ENCODE assay signal across 20 cellular contexts in the genomic region with DNA sequence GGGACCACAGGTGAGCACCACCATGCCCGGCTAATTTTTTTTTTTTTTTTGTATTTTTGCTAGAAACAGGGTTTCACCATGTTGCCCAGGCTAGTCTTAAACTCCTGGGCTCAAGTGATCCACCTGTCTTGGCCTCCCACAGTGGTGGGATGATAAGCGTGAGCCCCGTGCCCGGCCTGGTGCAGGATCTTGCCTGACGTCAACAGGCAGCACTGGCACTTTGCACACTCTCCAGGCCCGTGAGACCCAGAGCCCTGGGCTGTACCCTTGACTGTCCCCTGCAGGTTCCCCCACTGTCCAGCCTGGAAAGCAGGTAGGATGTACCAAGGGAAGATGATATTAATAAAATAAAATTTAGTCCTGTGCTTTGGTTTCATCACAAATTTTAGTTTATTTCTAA. TPM values are rescaled to one million over a fixed set of nuclear protein-coding genes. Genes with fewer than 3 reads are reported as not detected.
"Had no signal": no experiment of that assay in that cellular context is flagged by ENCODE, and none has a peak within 500 bp of the region (broad histone marks: within the 10 kb centered on the region; RNA-seq: fewer than 3 reads in every experiment).

No MANE protein-coding gene starts in this region.

- H3K9me3 ChIP-seq: colonic mucosa, suprapubic skin, transverse colon had no signal

- H3K4me3 ChIP-seq: colonic mucosa, hepatocyte, lung, skin epidermis, suprapubic skin, transverse colon had no signal

- H3K36me3 ChIP-seq: colonic mucosa, suprapubic skin, transverse colon had no signal

- H3K4me1 ChIP-seq: colonic mucosa, foreskin keratinocyte, transverse colon had no signal

- H3K27me3 ChIP-seq: colonic mucosa, hepatocyte had no signal

- DNase-seq: activated B cell treated with CpG ODN at 0.5 μM for 24 hours; activated CD4-positive, alpha-beta memory T cell treated with anti-CD3 and anti-CD28 coated beads, Interleukin-2, amount 10 ng/mL, durations not matched to agents 7 days and 5 days; activated CD4-positive, alpha-beta T cell treated with anti-CD3 and anti-CD28 coated beads for 48 hours; activated naive CD4-positive, alpha-beta T cell treated with anti-CD3 and anti-CD28 coated beads for 36 hours; activated T-cell treated with anti-CD3 and anti-CD28 coated beads, Interleukin-2, amount 50 U/mL, for 24 hours; caudate nucleus; colonic mucosa; foreskin keratinocyte; left colon; nucleus accumbens; transverse colon had no signal

- H3K27ac ChIP-seq: colonic mucosa, foreskin keratinocyte, hepatocyte, skin epidermis, suprapubic skin, transverse colon had no signal

- ATAC-seq: foreskin keratinocyte, left colon had no signal

RNA-seq across cellular contexts. Expression of a gene that starts 29.1 kb away (rescaled TPM):
- total RNA-seq: colonic mucosa had no signal

RNA-seq across cellular contexts. Expression of a gene that starts 51.7 kb away (rescaled TPM):
- total RNA-seq: activated B cell treated with CpG ODN at 0.5 μM for 24 hours; activated CD4-positive, alpha-beta memory T cell treated with anti-CD3 and anti-CD28 coated beads, Interleukin-2, amount 10 ng/mL, durations not matched to agents 7 days and 5 days; activated naive CD4-positive, alpha-beta T cell treated with anti-CD3 and anti-CD28 coated beads for 36 hours had no signal

RNA-seq across cellular contexts. Expression of a gene that starts 56.2 kb away (rescaled TPM):
- total RNA-seq: activated B cell treated with CpG ODN at 0.5 μM for 24 hours; activated T-helper 2 cell treated with anti-CD3 and anti-CD28 coated beads, Interferon-gamma antibody, Interleukin-2, Interleukin-4, amounts not matched to agents 10 μg/mL and 5 μg/mL and 100 μg/mL, durations not matched to agents 14 hours and 24 hours and 36 hours; colonic mucosa; epithelial cell of proximal tubule; foreskin keratinocyte; myocyte; progenitor cell of endocrine pancreas; transverse colon had no signal
- polyA plus RNA-seq: fibroblast of lung, foreskin keratinocyte had no signal
